14 cellular contexts compared by ENCODE assay signal in the genomic region with DNA sequence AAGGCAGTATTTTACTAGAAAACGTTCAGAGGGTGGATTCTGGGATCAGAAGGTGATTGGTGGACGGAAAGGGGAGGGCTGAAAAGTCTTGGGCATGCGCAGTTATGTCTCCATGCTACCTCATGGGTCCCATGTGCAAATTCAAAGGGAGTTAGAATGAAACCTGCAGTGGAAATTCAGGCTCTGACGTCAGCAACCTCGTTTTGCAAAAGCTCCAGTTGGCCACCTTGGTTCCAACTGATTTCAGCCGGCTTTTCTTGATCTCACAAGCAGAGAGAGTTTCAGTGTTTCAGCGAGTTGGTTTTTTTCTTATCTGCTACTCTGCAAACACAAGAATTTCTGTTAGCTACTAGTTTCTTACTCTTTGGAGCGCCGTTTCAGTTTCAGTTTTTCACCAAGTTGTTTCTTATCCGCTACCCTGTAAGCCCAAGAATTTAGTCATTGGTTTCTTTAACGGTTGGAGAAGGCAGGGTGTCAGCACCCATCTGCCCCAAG.
DNase-seq lines count a peak whose midpoint lies in the region; ATAC-seq, FAIRE-seq and TF ChIP-seq lines count a peak whose summit lies in the region.
"Had no signal": no experiment of that assay in that cellular context is flagged by ENCODE, and none has a peak within 500 bp of the region (broad histone marks: within the 10 kb centered on the region; RNA-seq: fewer than 3 reads in every experiment).

No MANE protein-coding gene starts in this region.

- BruUV-seq in HepG2 (replicated peaks; lab: Mats Ljungman, UMichigan) (no TSS peak), Caco-2 (replicated peaks; lab: Mats Ljungman, UMichigan) (no TSS peak)

- no peaks in the 10 kb centered on the region for H3K4me1 Mint-ChIP-seq in Caco-2 (ENCODE audit: low read depth, unreplicated experiment)
- H3K4me1 Mint-ChIP-seq: stimulated activated naive CD8-positive, alpha-beta T cell treated with anti-CD3 and anti-CD28 coated beads, Interleukin-15, amount 100 ng/mL, for 72 hours had no signal

- peaks cover 13% of the 10 kb centered on the region for H3K27me3 Mint-ChIP-seq in Caco-2 (ENCODE audit: insufficient read depth, unreplicated experiment)

- H3K9me2 ChIP-seq in Karpas-422 (replicated peaks; ENCODE audit: insufficient read depth, low read length), result no peaks in the 10 kb centered on the region

- ATAC-seq in HepG2 (no peak), right lobe of liver (no peak), HG03521 (IDR thresholded peaks at IDR 0.05; ENCODE audit: unreplicated experiment) (no peak)
- ATAC-seq: psoas muscle; stimulated activated naive CD8-positive, alpha-beta T cell treated with anti-CD3 and anti-CD28 coated beads, Interleukin-15, amount 100 ng/mL, for 72 hours had no signal

- TF ChIP-seq POLR2A in HepG2 (IDR thresholded peaks at IDR 0.05; ENCODE audit: insufficient read depth in 1 of 2, low read depth in 2 of 2, low read length in 2 of 2) (no peak), right lobe of liver (IDR thresholded peaks at IDR 0.05) (no peak)

- no peaks in the 10 kb centered on the region for H3K4me1 ChIP-seq in HepG2 (ENCODE audit: insufficient read depth, low read length)
- H3K4me1 ChIP-seq in right lobe of liver, result no peaks in the 10 kb centered on the region
- no peaks in the 10 kb centered on the region for H3K4me1 ChIP-seq in Karpas-422 (ENCODE audit: low read length)
- H3K4me1 ChIP-seq in Caco-2, result no peaks in the 10 kb centered on the region
- H3K4me1 ChIP-seq: BLaER1 treated with 17β-estradiol and CSF1 and Interleukin-3, amounts not matched to agents 10 nM and 100 nM; esophagus squamous epithelium; psoas muscle had no signal

- H3K9me3 Mint-ChIP-seq in Caco-2 (ENCODE audit: unreplicated experiment), result no peaks in the 10 kb centered on the region
- H3K9me3 Mint-ChIP-seq: stimulated activated naive CD8-positive, alpha-beta T cell treated with anti-CD3 and anti-CD28 coated beads, Interleukin-15, amount 100 ng/mL, for 72 hours had no signal

- intact Hi-C loops in HepG2 (cut with micrococcal nuclease; ENCODE audit: unreplicated experiment), result no loop called here
- intact Hi-C loops in right lobe of liver (cut with DNase I), result no loop called here
- intact Hi-C loops in Caco-2 (cut with micrococcal nuclease; ENCODE audit: unreplicated experiment), result no loop called here

- H2AFZ ChIP-seq in HepG2 (ENCODE audit: low read length) (no peak overlapping the region), Karpas-422 (ENCODE audit: low read length) (no peak overlapping the region)

- in situ Hi-C loops in HepG2 (cut with HindIII; ENCODE audit: extremely low pct_ligation_motif_present, low pct_unique_long_range_greater_than_20kb), result no loop called here

- H3K27ac ChIP-seq in HepG2 (ENCODE audit: extremely low read length, insufficient read depth, low read length), result no peak overlapping the region
- H3K27ac ChIP-seq in right lobe of liver, result no peak overlapping the region
- no peak overlapping the region for H3K27ac ChIP-seq in Karpas-422 (ENCODE audit: low read length)
- H3K27ac ChIP-seq in coronary artery, result no peak overlapping the region
- H3K27ac ChIP-seq: BLaER1 treated with 17β-estradiol and CSF1 and Interleukin-3, amounts not matched to agents 10 nM and 100 nM; esophagus squamous epithelium; psoas muscle had no signal

- H3K79me2 ChIP-seq in HepG2 (ENCODE audit: insufficient read depth, low read length), result no peaks in the 10 kb centered on the region
- no peaks in the 10 kb centered on the region for H3K79me2 ChIP-seq in Karpas-422 (ENCODE audit: low read length)

- H4K20me1 ChIP-seq in HepG2 (ENCODE audit: insufficient read depth, low read length), result no peaks in the 10 kb centered on the region
- no peaks in the 10 kb centered on the region for H4K20me1 ChIP-seq in Karpas-422 (ENCODE audit: insufficient read depth, low read depth, low read length)
- H4K20me1 ChIP-seq: BLaER1 treated with 17β-estradiol and CSF1 and Interleukin-3, amounts not matched to agents 10 nM and 100 nM had no signal

- H3K9me3 ChIP-seq in HepG2 (ENCODE audit: low read length), result no peaks in the 10 kb centered on the region
- H3K9me3 ChIP-seq in right lobe of liver, result no peaks in the 10 kb centered on the region
- no peaks in the 10 kb centered on the region for H3K9me3 ChIP-seq in Karpas-422 (ENCODE audit: low read length)
- no peaks in the 10 kb centered on the region for H3K9me3 ChIP-seq in Caco-2
- H3K9me3 ChIP-seq: esophagus squamous epithelium, psoas muscle had no signal

- H3K9ac ChIP-seq in HepG2 (ENCODE audit: insufficient read depth, low read depth, low read length) (no peak overlapping the region), Karpas-422 (ENCODE audit: low read length) (no peak overlapping the region)
- H3K9ac ChIP-seq: BLaER1 treated with 17β-estradiol and CSF1 and Interleukin-3, amounts not matched to agents 10 nM and 100 nM had no signal

- H3K27ac Mint-ChIP-seq in Caco-2 (ENCODE audit: unreplicated experiment), result no peak overlapping the region
- H3K27ac Mint-ChIP-seq: stimulated activated naive CD8-positive, alpha-beta T cell treated with anti-CD3 and anti-CD28 coated beads, Interleukin-15, amount 100 ng/mL, for 72 hours had no signal

- H3K36me3 ChIP-seq in HepG2 (replicated peaks in 1 of 2; ENCODE audit: control insufficient read depth in 1 of 2, insufficient read depth in 2 of 2, low read length in 2 of 2), result no peaks in the 10 kb centered on the region
- no peaks in the 10 kb centered on the region for H3K36me3 ChIP-seq in right lobe of liver
- no peaks in the 10 kb centered on the region for H3K36me3 ChIP-seq in Karpas-422 (ENCODE audit: insufficient read depth, low read length)
- H3K36me3 ChIP-seq in Caco-2 (ENCODE audit: control insufficient read depth, insufficient read depth, low read length), result no peaks in the 10 kb centered on the region
- H3K36me3 ChIP-seq: BLaER1 treated with 17β-estradiol and CSF1 and Interleukin-3, amounts not matched to agents 10 nM and 100 nM; esophagus squamous epithelium had no signal

- H3K4me3 ChIP-seq in HepG2 (replicated peaks in 1 of 3; ENCODE audit: insufficient read depth in 1 of 3, low read depth in 2 of 3, low read length in 3 of 3), result no peak overlapping the region
- H3K4me3 ChIP-seq in right lobe of liver, result no peak overlapping the region
- H3K4me3 ChIP-seq in Karpas-422 (ENCODE audit: low read length), result no peak overlapping the region
- H3K4me3 ChIP-seq in coronary artery, result peak overlapping the region; percentile 53
- no peak overlapping the region for H3K4me3 ChIP-seq in Caco-2 (ENCODE audit: low read depth, low read length)
- H3K4me3 ChIP-seq: BLaER1 treated with 17β-estradiol and CSF1 and Interleukin-3, amounts not matched to agents 10 nM and 100 nM; esophagus squamous epithelium; psoas muscle had no signal

- TF ChIP-seq EP300 in HepG2 (IDR thresholded peaks at IDR 0.05; ENCODE audit: low read depth in 2 of 2, low read length in 2 of 2) (no peak), HepG2 (CRISPR knock-in tag; IDR thresholded peaks at IDR 0.05; ENCODE audit: borderline replicate concordance) (no peak)

- no peak for FAIRE-seq in HepG2 (lab: Jason Lieb, UNC)

- DNase-seq in HepG2 (ENCODE audit: low spot score) (no peak), right lobe of liver (no peak), Karpas-422 (peak; percentile 68), coronary artery (ENCODE audit: low spot score) (no peak), Caco-2 (no peak), NCI-H1436 (lab: John Stamatoyannopoulos, UW) (no peak)
- peak; percentile 31 for DNase-seq in stimulated activated CD8-positive, alpha-beta memory T cell treated with anti-CD3 and anti-CD28 coated beads, Interleukin-4, amount 100 ng/mL, for 48 hours
- DNase-seq: activated naive CD4-positive, alpha-beta T cell treated with anti-CD3 and anti-CD28 coated beads, Interleukin-2, amount 50 U/mL, for 16 hours; esophagus squamous epithelium; NCI-H2171 treated with DMSO at 0.1 percent for 48 hours; psoas muscle; stimulated activated naive CD8-positive, alpha-beta T cell treated with anti-CD3 and anti-CD28 coated beads, Interleukin-15, amount 100 ng/mL, for 72 hours had no signal

- no peak overlapping the region for H3K4me3 Mint-ChIP-seq in Caco-2 (ENCODE audit: unreplicated experiment)
- H3K4me3 Mint-ChIP-seq: stimulated activated naive CD8-positive, alpha-beta T cell treated with anti-CD3 and anti-CD28 coated beads, Interleukin-15, amount 100 ng/mL, for 72 hours had no signal

- POLR2A ChIA-PET in HepG2 (lab: Yijun Ruan, JAX) (no interaction called here), Caco-2 (lab: Charles Lee) (no interaction called here)

- H3K36me3 Mint-ChIP-seq in Caco-2 (ENCODE audit: insufficient read depth, unreplicated experiment), result no peaks in the 10 kb centered on the region

- H3K4me2 ChIP-seq in HepG2 (ENCODE audit: low read depth, low read length) (no peak overlapping the region), Karpas-422 (ENCODE audit: low read depth, low read length, poor library complexity, severe bottlenecking) (no peak overlapping the region)
- H3K4me2 ChIP-seq: BLaER1 treated with 17β-estradiol and CSF1 and Interleukin-3, amounts not matched to agents 10 nM and 100 nM had no signal

- 21% methylated on average over 11 of the region's 11 CpGs for WGBS in HepG2 (ENCODE audit: low lambda C conversion rate)
- 46% methylated on average over 11 of the region's 11 CpGs for WGBS in right lobe of liver (ENCODE audit: insufficient coverage, low coverage, low lambda C conversion rate, missing lambda C conversion rate)

- H3K27me3 ChIP-seq in HepG2 (ENCODE audit: control insufficient read depth in 1 of 2, insufficient read depth in 2 of 2, low read length in 2 of 2) (peaks cover 0 to 19% of the 10 kb centered on the region in 2 experiments; a peak in 3 of 5 replicates), right lobe of liver (no peaks in the 10 kb centered on the region), Karpas-422 (ENCODE audit: low read length) (no peaks in the 10 kb centered on the region), Caco-2 (replicated peaks; ENCODE audit: control insufficient read depth, insufficient read depth, low read length) (no peaks in the 10 kb centered on the region)
- H3K27me3 ChIP-seq: BLaER1 treated with 17β-estradiol and CSF1 and Interleukin-3, amounts not matched to agents 10 nM and 100 nM had no signal

- CTCF ChIA-PET in HepG2 (lab: Yijun Ruan, JAX; ENCODE audit: low intra/inter-chr PET ratio, low total read pairs), result no interaction called here
- CTCF ChIA-PET in Caco-2 (lab: Charles Lee), result no interaction called here

- TF ChIP-seq CTCF in HepG2 (CRISPR knock-in tag; IDR thresholded peaks at IDR 0.05) (no peak), right lobe of liver (IDR thresholded peaks at IDR 0.05) (no peak), coronary artery (IDR thresholded peaks at IDR 0.05) (no peak), Caco-2 (IDR thresholded peaks at IDR 0.05; ENCODE audit: insufficient read depth in 1 of 2, low read depth in 1 of 2, low read length in 1 of 2, severe bottlenecking in 1 of 2, unreplicated experiment in 1 of 2) (no peak)

- TF ChIP-seq RAD21 in HepG2 (CRISPR knock-in tag; IDR thresholded peaks at IDR 0.05), result no peak

Comparison
In these comparisons a context has a peak if more than half of its experiments do, and no peak if none do; other contexts are left out.
1. DNase-seq: peak in Karpas-422 (single experiment) and stimulated activated CD8-positive, alpha-beta memory T cell treated with anti-CD3 and anti-CD28 coated beads, Interleukin-4, amount 100 ng/mL, for 48 hours (single experiment); none in HepG2 (single experiment), right lobe of liver (0 of 3), coronary artery (single experiment), Caco-2 (0 of 2) and NCI-H1436 (single experiment).